In the genomic region with DNA sequence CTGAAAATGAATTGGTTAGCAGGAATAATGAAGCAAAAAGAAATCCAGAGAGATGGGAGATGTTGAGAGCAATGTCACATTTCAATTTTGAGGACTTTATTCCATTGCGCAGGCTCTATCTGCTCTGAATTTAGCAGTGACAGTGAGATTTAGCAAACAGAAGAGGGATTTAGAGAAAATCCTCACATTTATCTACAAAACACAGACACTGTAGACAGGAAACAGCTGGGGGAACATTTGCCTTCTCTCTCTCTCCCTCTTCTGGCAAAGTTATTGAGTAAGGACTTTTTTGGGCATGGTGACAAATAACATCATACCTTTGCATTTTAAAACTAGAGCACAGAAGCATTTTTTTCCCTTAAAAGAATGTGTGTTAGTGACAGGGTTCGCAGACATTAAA, we compare ENCODE assay signal across 9 cellular contexts. TPM values are rescaled to one million over a fixed set of nuclear protein-coding genes. Genes with fewer than 3 reads are reported as not detected.
DNase-seq lines count a peak whose midpoint lies in the region; ATAC-seq and TF ChIP-seq lines count a peak whose summit lies in the region.
"Had no signal": no experiment of that assay in that cellular context is flagged by ENCODE, and none has a peak within 500 bp of the region (broad histone marks: within the 10 kb centered on the region; RNA-seq: fewer than 3 reads in every experiment).

A gene (minus strand): TSS at position 163 of the 400 bp plus-strand sequence. CDS start 182 bp downstream, outside the sequence.

- H3K9ac ChIP-seq in MM.1S (ENCODE audit: low read length) (peak within 1 kb of the TSS; percentile 82), colonic mucosa (ENCODE audit: low read depth in 2 of 2, low read length in 2 of 2) (no peak within 1 kb of the TSS)

- peak; percentile 18 for TF ChIP-seq CTCF in MM.1S (IDR thresholded peaks at IDR 0.05; ENCODE audit: low read length)
- TF ChIP-seq CTCF in colonic mucosa (IDR thresholded peaks at IDR 0.05), result no peak

- no peaks in the 10 kb centered on the region for H3K9me3 ChIP-seq in MM.1S (replicated peaks; ENCODE audit: insufficient read depth, low read length)
- H3K9me3 ChIP-seq in colonic mucosa, result no peaks in the 10 kb centered on the region

- H3F3A ChIP-seq in MM.1S (ENCODE audit: insufficient read depth, low read length), result peaks cover 73% of the 10 kb centered on the region

- H2AFZ ChIP-seq in MM.1S (ENCODE audit: low read length), result peak within 1 kb of the TSS; percentile 2; the same call in 1 of the 2 replicates

- H3K4me2 ChIP-seq in MM.1S (ENCODE audit: low read depth, low read length), result peak within 1 kb of the TSS; percentile 75

- peaks cover 23% of the 10 kb centered on the region for H3K79me2 ChIP-seq in MM.1S (ENCODE audit: low read length)

- H3K4me3 ChIP-seq in MM.1S (ENCODE audit: low read length) (peak within 1 kb of the TSS; percentile 47), colonic mucosa (no peak within 1 kb of the TSS)

- H3K27ac ChIP-seq in MM.1S (ENCODE audit: low read length) (peak within 1 kb of the TSS; percentile 98), colonic mucosa (no peak within 1 kb of the TSS)

- H4K20me1 ChIP-seq in MM.1S (ENCODE audit: insufficient read depth, low read length), result no peaks in the 10 kb centered on the region

- intact Hi-C loops in colonic mucosa (cut with DNase I), result loop anchor here (5.0 kb wide), 1 partner anchor 543 kb away; no protein-coding TSS in a partner anchor

- H3K4me1 ChIP-seq in MM.1S (ENCODE audit: low read length) (peaks cover 45% of the 10 kb centered on the region), colonic mucosa (no peaks in the 10 kb centered on the region)

- DNase-seq in ACHN, result peak; percentile 12
- DNase-seq in MM.1S, result peak; percentile 61
- peak; percentile 71 for DNase-seq in dermis blood vessel endothelial cell
- peak; percentile 30 for DNase-seq in middle frontal gyrus (ENCODE audit: extremely low spot score, low spot score)
- no peak for DNase-seq in NCI-H2227 (lab: John Stamatoyannopoulos, UW; ENCODE audit: unreplicated experiment)
- DNase-seq in NCI-H748 (lab: John Stamatoyannopoulos, UW; ENCODE audit: unreplicated experiment), result no peak
- no peak for DNase-seq in colonic mucosa
- DNase-seq: activated B cell treated with CpG ODN at 0.5 μM for 24 hours had no signal

- no peak for ATAC-seq in HG02642 (IDR thresholded peaks at IDR 0.05; ENCODE audit: poor library complexity, unreplicated experiment)

- H3K27me3 ChIP-seq in MM.1S (replicated peaks; ENCODE audit: insufficient read depth, low read length), result no peaks in the 10 kb centered on the region
- H3K27me3 ChIP-seq in colonic mucosa, result no peaks in the 10 kb centered on the region

- H3K36me3 ChIP-seq in MM.1S (replicated peaks; ENCODE audit: insufficient read depth, low read length), result no peaks in the 10 kb centered on the region
- H3K36me3 ChIP-seq in colonic mucosa, result no peaks in the 10 kb centered on the region

- H3K9me2 ChIP-seq in MM.1S (replicated peaks; ENCODE audit: insufficient read depth, low read length), result no peaks in the 10 kb centered on the region

- in situ Hi-C loops in ACHN (cut with HindIII; ENCODE audit: low pct_ligation_motif_present, low pct_unique_long_range_greater_than_20kb, low sequenced_read_pairs), result no loop called here

RNA-seq across cellular contexts. Expression of the gene that starts here (rescaled TPM):
- total RNA-seq in dermis blood vessel endothelial cell (0.34 and 1.0 TPM in 2 replicates), colonic mucosa (1 to 10 TPM; 1.6 to 3.2 TPM)
- total RNA-seq: activated B cell treated with CpG ODN at 0.5 μM for 24 hours had no signal

Comparison
In these comparisons a context has a peak if more than half of its experiments do, and no peak if none do; other contexts are left out.
1. DNase-seq: peak in ACHN (single experiment), MM.1S (single experiment), dermis blood vessel endothelial cell (single experiment) and middle frontal gyrus (single experiment); none in NCI-H2227 (single experiment), NCI-H748 (single experiment) and colonic mucosa (single experiment).